In the genomic region with DNA sequence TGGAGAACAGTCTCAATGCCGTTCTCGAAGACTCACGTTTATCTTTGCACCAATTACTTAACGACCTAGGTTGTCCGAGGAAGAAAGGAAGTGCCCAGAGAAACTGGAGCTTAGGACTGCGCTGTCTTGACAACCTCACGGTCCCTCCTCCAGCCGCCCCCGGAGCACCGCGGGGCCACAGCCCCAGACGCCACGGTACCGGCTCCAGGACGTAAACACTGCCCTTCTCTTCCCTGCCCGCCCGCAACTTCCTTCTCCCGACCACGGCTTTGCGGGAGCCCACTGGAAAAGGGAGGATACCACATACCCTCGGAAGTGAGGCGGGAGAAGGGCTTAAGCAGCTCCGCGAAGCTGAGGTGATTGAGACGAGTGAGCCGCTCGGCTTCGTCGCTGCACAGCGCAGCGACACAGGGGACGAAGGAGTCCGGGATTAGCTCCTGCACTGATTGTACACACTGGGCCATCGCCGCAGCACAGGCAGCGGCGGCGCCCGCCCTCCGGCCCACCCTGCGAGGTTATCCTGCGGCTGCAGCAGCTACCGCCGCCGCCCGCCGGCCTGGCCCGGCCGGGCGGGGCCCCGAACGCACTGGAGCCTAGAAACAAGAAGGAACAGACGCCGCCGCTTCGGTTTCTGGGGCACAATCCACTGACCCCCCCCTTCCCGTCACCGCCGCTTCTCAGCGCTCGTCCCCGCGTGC, we compare ENCODE assay signal across 8 cellular contexts. TPM values are rescaled to one million over a fixed set of nuclear protein-coding genes. Genes with fewer than 3 reads are reported as not detected.
DNase-seq lines count a peak whose midpoint lies in the region; ATAC-seq and TF ChIP-seq lines count a peak whose summit lies in the region.

No MANE protein-coding gene starts in this region.

- H3K4me1 ChIP-seq in CD4-positive, alpha-beta memory T cell (ENCODE audit: insufficient read depth, low read length) = peaks cover 50% of the 10 kb centered on the region
- peaks cover 31 to 66% (median 51%) of the 10 kb centered on the region in 6 donors for H3K4me1 ChIP-seq in spleen

- no peaks in the 10 kb centered on the region for H3K27me3 ChIP-seq in CD4-positive, alpha-beta memory T cell (ENCODE audit: insufficient read depth, low read length)
- H3K27me3 ChIP-seq in brain microvascular endothelial cell (replicated peaks) (no peaks in the 10 kb centered on the region), spleen (replicated peaks in 1 of 7) (no peaks in the 10 kb centered on the region)

- peak in 2 of 5 donors; percentile 22 to 44 for DNase-seq in CD4-positive, alpha-beta memory T cell
- peak; percentile 28 for DNase-seq in GM19240 (ENCODE audit: insufficient read length, low spot score)
- peak; percentile 40 for DNase-seq in RPMI7951 (ENCODE audit: low read depth)
- peak; percentile 31 for DNase-seq in brain microvascular endothelial cell
- DNase-seq in inferior parietal cortex (ENCODE audit: extremely low spot score) = peak; percentile 36
- peak; percentile 91 for DNase-seq in spleen
- DNase-seq in NCI-H2196 treated with DMSO at 0.1 percent for 48 hours (lab: John Stamatoyannopoulos, UW; ENCODE audit: unreplicated experiment) = no peak

- peaks cover 0 to 26% of the 10 kb centered on the region in 2 donors for H3K36me3 Mint-ChIP-seq in CD4-positive, alpha-beta memory T cell

- no peak for TF ChIP-seq POLR2A in spleen (IDR thresholded peaks at IDR 0.05)

- no peaks in the 10 kb centered on the region for H3K9me3 Mint-ChIP-seq in CD4-positive, alpha-beta memory T cell

- 0 to 1% (median 0%) methylated on average over 40 to 63 of the region's 63 CpGs for WGBS in spleen, 5 donors

- H3K27me3 Mint-ChIP-seq in CD4-positive, alpha-beta memory T cell = no peaks in the 10 kb centered on the region

- peak; percentile 38 for ATAC-seq in HG03342 (IDR thresholded peaks at IDR 0.05; ENCODE audit: unreplicated experiment)

- H3K4me1 Mint-ChIP-seq in CD4-positive, alpha-beta memory T cell = peaks cover 32 to 69% (median 46%) of the 10 kb centered on the region in 4 donors

- peak overlapping the region; percentile 98 to 100 (median 99) for H3K27ac Mint-ChIP-seq in CD4-positive, alpha-beta memory T cell

- CTCF ChIA-PET in CD4-positive, alpha-beta memory T cell (lab: Charles Lee; ENCODE audit: partially characterized antibody) = interaction anchor here (0.8 to 3.6 kb wide), 19 partner anchors 9 to 165 kb away, joined by 3 to 29 read pairs (median 5); partner anchors contain the start of genes RNF125 and RNF138

- H3K4me3 ChIP-seq in CD4-positive, alpha-beta memory T cell (ENCODE audit: low read length in 2 of 2) = peak overlapping the region; percentile 80 to 99
- H3K4me3 ChIP-seq in brain microvascular endothelial cell (ENCODE audit: low read depth, low read length) (peak overlapping the region; percentile 94), spleen (peak overlapping the region; percentile 86 to 97 (median 92))

- in situ Hi-C loops in brain microvascular endothelial cell (cut with HindIII; ENCODE audit: low pct_ligation_motif_present, low sequenced_read_pairs) = no loop called here

- POLR2A ChIA-PET in CD4-positive, alpha-beta memory T cell (lab: Charles Lee; ENCODE audit: partially characterized antibody) = interaction anchor here (0.5 to 3.8 kb wide), 25 partner anchors 9 to 154 kb away, joined by 3 to 134 read pairs (median 5); partner anchors contain the start of genes RNF125 and RNF138

- H3K27ac ChIP-seq in CD4-positive, alpha-beta memory T cell (ENCODE audit: low read depth, low read length) = peak overlapping the region; percentile 95
- H3K27ac ChIP-seq in brain microvascular endothelial cell (peak overlapping the region; percentile 92), spleen (peak overlapping the region; percentile 90 to 98 (median 94))

- no peaks in the 10 kb centered on the region for H3K9me3 ChIP-seq in CD4-positive, alpha-beta memory T cell (ENCODE audit: control insufficient read depth in 1 of 2, low read length in 2 of 2)
- no peaks in the 10 kb centered on the region for H3K9me3 ChIP-seq in spleen

- no peaks in the 10 kb centered on the region for H3K36me3 ChIP-seq in CD4-positive, alpha-beta memory T cell (ENCODE audit: insufficient read depth, low read length)
- H3K36me3 ChIP-seq in brain microvascular endothelial cell (replicated peaks) (no peaks in the 10 kb centered on the region), spleen (peaks cover 0 to 7% (median 0%) of the 10 kb centered on the region in 6 donors)

- no peak for TF ChIP-seq CTCF in brain microvascular endothelial cell (IDR thresholded peaks at IDR 0.05; ENCODE audit: low read depth, low read length, missing control alignments)
- TF ChIP-seq CTCF in spleen (IDR thresholded peaks at IDR 0.05 in 8 of 11, conservative IDR thresholded peaks at IDR 0.05 in 3 of 11) = no peak

- H3K4me3 Mint-ChIP-seq in CD4-positive, alpha-beta memory T cell = peak overlapping the region; percentile 98 to 100 (median 99)

- intact Hi-C loops in CD4-positive, alpha-beta memory T cell (cut with micrococcal nuclease) = no loop called here
- intact Hi-C loops in spleen (cut with DNase I; ENCODE audit: low total_unique reads) = loop anchor here (10.0 kb wide), 1 partner anchor 132 kb away; no protein-coding TSS in a partner anchor

RNA-seq across cellular contexts. Expression of gene TRAPPC8, which starts 0.5 kb away (rescaled TPM):
- 10 to 100 TPM; 59.4 to 66.3 TPM for total RNA-seq in CD4-positive, alpha-beta memory T cell
- polyA plus RNA-seq in CD4-positive, alpha-beta memory T cell = 10 to 100 TPM; 15.3 to 27.6 TPM
- total RNA-seq in RPMI7951 (2014; rRNA removed; shearing (Covaris generic)) = 28.1 and 28.7 TPM in 2 replicates
- 10 to 100 TPM; 46.4 to 64.5 (median 53.3) TPM for total RNA-seq in spleen
- 10 to 100 TPM; 17.6 to 19.6 (median 19.4) TPM for polyA plus RNA-seq in spleen
